32 cellular contexts compared by ENCODE assay signal in the genomic region with DNA sequence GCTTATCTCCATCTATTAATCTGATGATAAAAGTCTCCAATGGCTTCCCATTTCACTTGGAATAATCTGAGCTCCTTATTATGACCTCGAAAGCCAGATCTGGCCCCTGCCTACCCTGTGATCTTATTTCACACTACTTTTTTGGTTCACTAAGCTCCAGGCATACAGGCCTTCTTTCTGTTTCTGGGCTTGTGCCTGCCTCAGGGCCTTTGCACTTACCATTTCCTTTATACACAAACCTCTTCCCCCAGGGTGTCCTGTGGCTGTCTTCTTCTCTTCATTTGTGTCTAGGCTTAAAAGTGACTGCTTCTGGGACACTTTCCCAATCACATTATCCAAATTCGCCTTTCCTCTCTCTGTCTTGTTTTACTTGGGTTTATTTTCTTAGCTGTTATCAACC.
DNase-seq lines count a peak whose midpoint lies in the region; ATAC-seq, FAIRE-seq and TF ChIP-seq lines count a peak whose summit lies in the region.
"Had no signal": no experiment of that assay in that cellular context is flagged by ENCODE, and none has a peak within 500 bp of the region (broad histone marks: within the 10 kb centered on the region; RNA-seq: fewer than 3 reads in every experiment).

No MANE protein-coding gene starts in this region.

- H2BK15ac ChIP-seq in H1 (ENCODE audit: low read length): no peak overlapping the region

- no peak overlapping the region for H3K4me3 ChIP-seq in HEK293 (ENCODE audit: low read depth, low read length)
- no peak overlapping the region for H3K4me3 ChIP-seq in H1 (ENCODE audit: extremely low read depth in 1 of 4, insufficient read depth in 2 of 4, low read depth in 3 of 4, low read length in 4 of 4)
- H3K4me3 ChIP-seq: A549; BLaER1; BLaER1 treated with 17β-estradiol and CSF1 and Interleukin-3, amounts not matched to agents 10 nM and 100 nM had no signal

- no peak overlapping the region for H2BK12ac ChIP-seq in H1 (ENCODE audit: low read depth, low read length)

- TF ChIP-seq CTCF in HEK293 (tag by site-specific recombination; IDR thresholded peaks at IDR 0.05): no peak
- TF ChIP-seq CTCF in H1 (IDR thresholded peaks at IDR 0.05; ENCODE audit: control extremely low read depth in 1 of 3, insufficient read depth in 1 of 3, low read depth in 1 of 3, low read length in 3 of 3): no peak

- no peak for TF ChIP-seq RAD21 in H1 (IDR thresholded peaks at IDR 0.05 in 1 of 2, conservative IDR thresholded peaks at IDR 0.05 in 1 of 2; ENCODE audit: low read depth in 2 of 2, low read length in 2 of 2)

- no peaks in the 10 kb centered on the region for H3K36me3 ChIP-seq in HEK293 (ENCODE audit: control insufficient read depth in 2 of 2, insufficient read depth in 1 of 2, low read length in 2 of 2)
- H3K36me3 ChIP-seq in H1 (ENCODE audit: control insufficient read depth in 2 of 4, insufficient read depth in 4 of 4, low read length in 3 of 4): no peaks in the 10 kb centered on the region
- H3K36me3 ChIP-seq: BE2C; BLaER1; BLaER1 treated with 17β-estradiol and CSF1 and Interleukin-3, amounts not matched to agents 10 nM and 100 nM had no signal

- peak; percentile 43 for DNase-seq in NCI-H82 (lab: John Stamatoyannopoulos, UW)
- DNase-seq in NCI-H82 treated with DMSO at 0.1 percent for 48 hours (lab: John Stamatoyannopoulos, UW; ENCODE audit: unreplicated experiment): no peak
- DNase-seq in H1 (ENCODE audit: low read depth in 1 of 2, low spot score in 2 of 2): no peak
- no peak for DNase-seq in NCI-H146 (lab: John Stamatoyannopoulos, UW)
- DNase-seq: 8988T; ACHN; AML-193; BE2C; C1 segment of cervical spinal cord; Caco-2; Calu3; CD4-positive, alpha-beta memory T cell; CD4-positive, alpha-beta T cell; CD4-positive, CD25-positive, alpha-beta regulatory T cell; CD8-positive, alpha-beta memory T cell; CD8-positive, alpha-beta T cell; COR-L47; DMS 273 treated with DMSO at 0.1 percent for 48 hours; DMS153; DMS79; DMS79 treated with DMSO at 0.1 percent for 48 hours; DND-41; EL had no signal

- WGBS in H1 (ENCODE audit: extremely low coverage in 1 of 2, insufficient coverage in 1 of 2, insufficient read length in 1 of 2, insufficient replicate concordance in 2 of 2, low coverage in 1 of 2, low lambda C conversion rate in 2 of 2, missing lambda C conversion rate in 1 of 2), 2 experiments: 82% methylated on average over 2 of the region's 2 CpGs; no CpG with 5 or more reads in 1 of the 2 experiments

- H3K56ac ChIP-seq in H1 (replicated peaks; ENCODE audit: insufficient read length, low read depth, low read length): no peak overlapping the region

- H3K27me3 ChIP-seq in H1 (replicated peaks in 1 of 4; ENCODE audit: control insufficient read depth in 3 of 4, extremely low read depth in 1 of 4, insufficient read depth in 3 of 4, low read length in 3 of 4): no peaks in the 10 kb centered on the region
- H3K27me3 ChIP-seq: BE2C; BLaER1; BLaER1 treated with 17β-estradiol and CSF1 and Interleukin-3, amounts not matched to agents 10 nM and 100 nM had no signal

- no peak overlapping the region for H2BK120ac ChIP-seq in H1 (replicated peaks; ENCODE audit: low read depth, low read length)

- ATAC-seq in HG02759 (IDR thresholded peaks at IDR 0.05; ENCODE audit: unreplicated experiment): no peak
- ATAC-seq: A549; CD8-positive, alpha-beta T cell had no signal

- TF ChIP-seq POLR2A in H1 (IDR thresholded peaks at IDR 0.05; ENCODE audit: control extremely low read depth in 1 of 2, low read depth in 2 of 2, low read length in 2 of 2): no peak

- no peak overlapping the region for H4K91ac ChIP-seq in H1 (replicated peaks; ENCODE audit: insufficient read length, low read length)

- TF ChIP-seq EP300 in H1 (IDR thresholded peaks at IDR 0.05; ENCODE audit: borderline replicate concordance in 1 of 2, low read depth in 2 of 2, low read length in 2 of 2): no peak

- POLR2A ChIA-PET in HEK293 (lab: Yijun Ruan, JAX) (no interaction called here), H1 (lab: Charles Lee; ENCODE audit: partially characterized antibody) (no interaction called here)

- H2AK5ac ChIP-seq in H1 (ENCODE audit: low read depth, low read length): no peak overlapping the region

- no peaks in the 10 kb centered on the region for H3K79me2 ChIP-seq in H1 (ENCODE audit: control insufficient read depth in 1 of 2, insufficient read depth in 2 of 2, low read length in 2 of 2)

- no peaks in the 10 kb centered on the region for H4K20me1 ChIP-seq in H1 (replicated peaks in 1 of 2; ENCODE audit: control insufficient read depth in 1 of 2, insufficient read depth in 2 of 2, low read length in 2 of 2)
- H4K20me1 ChIP-seq: BLaER1; BLaER1 treated with 17β-estradiol and CSF1 and Interleukin-3, amounts not matched to agents 10 nM and 100 nM had no signal

- no peaks in the 10 kb centered on the region for H3K9me3 ChIP-seq in HEK293 (ENCODE audit: control insufficient read depth, insufficient read depth, low read depth, low read length)
- H3K9me3 ChIP-seq in H1 (ENCODE audit: insufficient read depth in 2 of 2, low read depth in 1 of 2, low read length in 1 of 2): no peaks in the 10 kb centered on the region
- H3K9me3 ChIP-seq: A549; BE2C; BLaER1; BLaER1 treated with 17β-estradiol and CSF1 and Interleukin-3, amounts not matched to agents 10 nM and 100 nM; Caco-2 had no signal

- no peak overlapping the region for H3K23ac ChIP-seq in H1 (ENCODE audit: insufficient read length)

- no peak overlapping the region for H3K18ac ChIP-seq in H1 (ENCODE audit: extremely low read depth, low read length)

- H4K5ac ChIP-seq in H1 (ENCODE audit: insufficient read length, low read depth, low read length): no peak overlapping the region

- H3K23me2 ChIP-seq in H1 (ENCODE audit: low read depth, low read length): no peaks in the 10 kb centered on the region; the same call in 1 of the 2 replicates

- no peaks in the 10 kb centered on the region for H3K79me1 ChIP-seq in H1 (ENCODE audit: low read depth, low read length)

- no peak overlapping the region for H2BK5ac ChIP-seq in H1 (ENCODE audit: low read depth, low read length)

- no peak overlapping the region for H3K27ac ChIP-seq in HEK293 (ENCODE audit: extremely low read depth, low read depth, low read length)
- no peak overlapping the region for H3K27ac ChIP-seq in H1 (ENCODE audit: low read depth, low read length)
- H3K27ac ChIP-seq: 22Rv1; A549; BLaER1; BLaER1 treated with 17β-estradiol and CSF1 and Interleukin-3, amounts not matched to agents 10 nM and 100 nM; C4-2B had no signal

- no peak for FAIRE-seq in H1 (lab: Jason Lieb, UNC)
- FAIRE-seq: A204.1, A549, D721Med had no signal

- CTCF ChIA-PET in HEK293 (lab: Yijun Ruan, JAX) (interaction anchor here (0.6 to 1.3 kb wide), 2 partner anchors 94 to 143 kb away, joined by 3 to 4 read pairs; no protein-coding TSS in a partner anchor), H1 (lab: Charles Lee; ENCODE audit: partially characterized antibody) (interaction anchor here (0.9 to 6.0 kb wide), 5 partner anchors 9 to 95 kb away, joined by 3 to 36 read pairs (median 8); no protein-coding TSS in a partner anchor)

- no peaks in the 10 kb centered on the region for H3K4me1 ChIP-seq in HEK293 (ENCODE audit: control insufficient read depth, insufficient read depth, low read length)
- H3K4me1 ChIP-seq in H1 (replicated peaks in 1 of 4; ENCODE audit: control insufficient read depth in 3 of 4, insufficient read depth in 4 of 4, low read length in 3 of 4): 0 out of 7 replicates have a peak, but pooled peaks cover 0 to 2% (median 0%) of the 10 kb centered on the region in 4 experiments
- H3K4me1 ChIP-seq: A549; BE2C; BLaER1; BLaER1 treated with 17β-estradiol and CSF1 and Interleukin-3, amounts not matched to agents 10 nM and 100 nM had no signal

- H2AFZ ChIP-seq in H1 (ENCODE audit: low read length): no peak overlapping the region

- H4K8ac ChIP-seq in H1 (ENCODE audit: extremely low read depth, insufficient read depth, low read length): no peak overlapping the region

- no peak overlapping the region for H3K4ac ChIP-seq in H1 (replicated peaks; ENCODE audit: insufficient read length, low read depth, low read length)

- H3K14ac ChIP-seq in H1 (ENCODE audit: insufficient read length): no peak overlapping the region

- no peak overlapping the region for H3K9ac ChIP-seq in H1 (replicated peaks in 1 of 4; ENCODE audit: extremely low read depth in 1 of 4, low read depth in 3 of 4, low read length in 3 of 4)
- H3K9ac ChIP-seq: BLaER1; BLaER1 treated with 17β-estradiol and CSF1 and Interleukin-3, amounts not matched to agents 10 nM and 100 nM had no signal

- H3K4me2 ChIP-seq in H1 (ENCODE audit: insufficient read depth in 1 of 2, low read depth in 2 of 2, low read length in 2 of 2): no peak overlapping the region
- H3K4me2 ChIP-seq: A549; BLaER1; BLaER1 treated with 17β-estradiol and CSF1 and Interleukin-3, amounts not matched to agents 10 nM and 100 nM had no signal

- no peak overlapping the region for H2BK20ac ChIP-seq in H1 (ENCODE audit: low read length)

TF ChIP-seq in HEK293, 187 proteins besides CTCF, POLR2A, EP300 and RAD21:
- peak; percentile 52; the same call in 1 of the 2 replicates for TF ChIP-seq ZNF623 (tag by site-specific recombination; IDR thresholded peaks at IDR 0.05)
- TF ChIP-seq ZFP41 (tag by site-specific recombination; IDR thresholded peaks at IDR 0.05; ENCODE audit: borderline replicate concordance): no peak

TF ChIP-seq in H1, 55 proteins besides CTCF, POLR2A, EP300 and RAD21:
- TF ChIP-seq, protein P1, sequence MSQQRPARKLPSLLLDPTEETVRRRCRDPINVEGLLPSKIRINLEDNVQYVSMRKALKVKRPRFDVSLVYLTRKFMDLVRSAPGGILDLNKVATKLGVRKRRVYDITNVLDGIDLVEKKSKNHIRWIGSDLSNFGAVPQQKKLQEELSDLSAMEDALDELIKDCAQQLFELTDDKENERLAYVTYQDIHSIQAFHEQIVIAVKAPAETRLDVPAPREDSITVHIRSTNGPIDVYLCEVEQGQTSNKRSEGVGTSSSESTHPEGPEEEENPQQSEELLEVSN (IDR thresholded peaks at IDR 0.05): no peak
- peak; percentile 52; the same call in 1 of the 2 replicates for TF ChIP-seq KDM1A (IDR thresholded peaks at IDR 0.05; ENCODE audit: borderline replicate concordance, low read length)
TF ChIP-seq in H1: peak in this region for 1.
